Comparison of ENCODE assay signal across 12 cellular contexts in genomic region chr5:156914371-156914737, GRCh38. TPM values are rescaled to one million over a fixed set of nuclear protein-coding genes. Genes with fewer than 3 reads are reported as not detected.
DNase-seq lines count a peak whose midpoint lies in the region; ATAC-seq, FAIRE-seq and TF ChIP-seq lines count a peak whose summit lies in the region.
"Had no signal": no experiment of that assay in that cellular context is flagged by ENCODE, and none has a peak within 500 bp of the region (broad histone marks: within the 10 kb centered on the region; RNA-seq: fewer than 3 reads in every experiment).

No MANE protein-coding gene starts in this region.

- H3K14ac ChIP-seq in neuronal stem cell (ENCODE audit: low read length): no peak overlapping the region

- H3K27me3 ChIP-seq in neuronal stem cell (ENCODE audit: control insufficient read depth in 3 of 3, insufficient read depth in 3 of 3, low read depth in 1 of 3, low read length in 3 of 3): no peaks in the 10 kb centered on the region
- no peaks in the 10 kb centered on the region for H3K27me3 ChIP-seq in mammary epithelial cell (ENCODE audit: insufficient read depth, low read length)

- H3K23ac ChIP-seq in neuronal stem cell (ENCODE audit: low read depth, low read length, poor library complexity): no peak overlapping the region

- H2BK120ac ChIP-seq in neuronal stem cell (ENCODE audit: low read depth, low read length): no peak overlapping the region

- peak overlapping the region; percentile 89 for H3K27ac Mint-ChIP-seq in activated T-cell treated with anti-CD3 and anti-CD28 coated beads, Interleukin-2, amount 50 U/mL, for 24 hours

- in situ Hi-C loops in mammary epithelial cell (cut with MboI; ENCODE audit: low sequenced_read_pairs in 2 of 2): no loop called here

- H3K27ac ChIP-seq in neuronal stem cell (replicated peaks; ENCODE audit: low read length): no peak overlapping the region
- H3K27ac ChIP-seq in mammary epithelial cell (ENCODE audit: insufficient read depth, low read depth, low read length): no peak overlapping the region

- DNase-seq in activated T-cell treated with anti-CD3 and anti-CD28 coated beads, Interleukin-2, amount 50 U/mL, for 24 hours: no peak
- no peak for DNase-seq in activated T-cell treated with anti-CD3 and anti-CD28 coated beads for 4 hours
- DNase-seq in NCI-H526 treated with DMSO at 0.1 percent for 48 hours (lab: John Stamatoyannopoulos, UW): peak; percentile 84
- no peak for DNase-seq in neuronal stem cell (ENCODE audit: low spot score)
- DNase-seq in RCC 7860 (ENCODE audit: low spot score): no peak
- no peak for DNase-seq in mammary epithelial cell
- DNase-seq: left cardiac atrium, Right ventricle myocardium superior had no signal

- H3K27me3 Mint-ChIP-seq in activated T-cell treated with anti-CD3 and anti-CD28 coated beads, Interleukin-2, amount 50 U/mL, for 24 hours: no peaks in the 10 kb centered on the region

- H4K91ac ChIP-seq in neuronal stem cell (ENCODE audit: low read depth, low read length, poor library complexity): no peak overlapping the region

- ATAC-seq in HG02642 (IDR thresholded peaks at IDR 0.05; ENCODE audit: poor library complexity, unreplicated experiment) (peak; percentile 15), HG02840 (IDR thresholded peaks at IDR 0.05; ENCODE audit: low FRiP score, unreplicated experiment) (no peak)

- H3K9me3 ChIP-seq in neuronal stem cell (replicated peaks in 1 of 2; ENCODE audit: control insufficient read depth in 2 of 2, insufficient read depth in 1 of 2, low read depth in 1 of 2, low read length in 2 of 2): no peaks in the 10 kb centered on the region
- peaks cover 6% of the 10 kb centered on the region for H3K9me3 ChIP-seq in mammary epithelial cell (replicated peaks; ENCODE audit: insufficient read depth, low read length)

- CTCF ChIA-PET in mammary epithelial cell (lab: Charles Lee; ENCODE audit: low non-redundant PET): no interaction called here

- H3K4me1 Mint-ChIP-seq in activated T-cell treated with anti-CD3 and anti-CD28 coated beads, Interleukin-2, amount 50 U/mL, for 24 hours (ENCODE audit: low read depth): peaks cover 61% of the 10 kb centered on the region

- H2BK15ac ChIP-seq in neuronal stem cell (ENCODE audit: low read length): no peak overlapping the region

- no peak overlapping the region for H3K4ac ChIP-seq in neuronal stem cell (ENCODE audit: low read length)

- no peaks in the 10 kb centered on the region for H4K20me1 ChIP-seq in mammary epithelial cell (ENCODE audit: insufficient read depth, low read length)

- no peak for TF ChIP-seq CTCF in mammary epithelial cell (conservative IDR thresholded peaks at IDR 0.05 in 1 of 2, IDR thresholded peaks at IDR 0.05 in 1 of 2; ENCODE audit: extremely low read depth in 1 of 2, insufficient read depth in 1 of 2, low read depth in 1 of 2, low read length in 2 of 2)

- H3K9me3 Mint-ChIP-seq in activated T-cell treated with anti-CD3 and anti-CD28 coated beads, Interleukin-2, amount 50 U/mL, for 24 hours: peaks cover 26% of the 10 kb centered on the region

- peaks cover 0 to 8% of the 10 kb centered on the region in 2 donors for H3K4me1 ChIP-seq in neuronal stem cell (ENCODE audit: control insufficient read depth in 2 of 2, insufficient read depth in 1 of 2, low read depth in 1 of 2, low read length in 2 of 2)
- no peaks in the 10 kb centered on the region for H3K4me1 ChIP-seq in mammary epithelial cell (ENCODE audit: insufficient read depth, low read length)

- no peak overlapping the region for H2AK5ac ChIP-seq in neuronal stem cell (ENCODE audit: low read depth, low read length)

- H3K4me2 ChIP-seq in neuronal stem cell (ENCODE audit: insufficient read depth, low read length, poor library complexity, severe bottlenecking) (no peak overlapping the region), mammary epithelial cell (ENCODE audit: insufficient read depth, low read depth, low read length) (no peak overlapping the region)

- no peaks in the 10 kb centered on the region for H3K79me2 ChIP-seq in mammary epithelial cell (ENCODE audit: insufficient read depth, low read length)

- BruUV-seq in mammary epithelial cell (replicated peaks; lab: Mats Ljungman, UMichigan): no TSS peak

- H2BK5ac ChIP-seq in neuronal stem cell (ENCODE audit: low read length): no peak overlapping the region

- dilution Hi-C loops in mammary epithelial cell (cut with HindIII; ENCODE audit: low sequenced_read_pairs): no loop called here

- no peaks in the 10 kb centered on the region for H3K36me3 ChIP-seq in neuronal stem cell (replicated peaks in 1 of 2; ENCODE audit: control insufficient read depth in 2 of 2, insufficient read depth in 2 of 2, low read length in 2 of 2)
- H3K36me3 ChIP-seq in mammary epithelial cell (ENCODE audit: insufficient read depth, low read length): no peaks in the 10 kb centered on the region

- H4K8ac ChIP-seq in neuronal stem cell (ENCODE audit: low read depth, low read length): no peak overlapping the region

- peak overlapping the region; percentile 50 for H3K4me3 Mint-ChIP-seq in activated T-cell treated with anti-CD3 and anti-CD28 coated beads, Interleukin-2, amount 50 U/mL, for 24 hours

- no peak overlapping the region for H3K9ac ChIP-seq in neuronal stem cell (ENCODE audit: low read depth, low read length, poor library complexity)
- no peak overlapping the region for H3K9ac ChIP-seq in mammary epithelial cell (ENCODE audit: insufficient read depth, low read length)

- no peak overlapping the region for H3K4me3 ChIP-seq in neuronal stem cell (ENCODE audit: low read length in 2 of 2)
- H3K4me3 ChIP-seq in mammary epithelial cell (replicated peaks in 1 of 3; ENCODE audit: insufficient read depth in 1 of 3, low read depth in 2 of 3, low read length in 3 of 3): no peak overlapping the region

- intact Hi-C loops in mammary epithelial cell (cut with micrococcal nuclease): no loop called here

- H3K18ac ChIP-seq in neuronal stem cell (ENCODE audit: low read length): no peak overlapping the region

- WGBS in neuronal stem cell (ENCODE audit: extremely low coverage in 2 of 2, insufficient read length in 2 of 2, insufficient replicate concordance in 1 of 2), 2 donors: no CpG with 5 or more reads among the region's 2 CpGs
- WGBS in mammary epithelial cell (ENCODE audit: low coverage, missing lambda C conversion rate): 72% methylated on average over 2 of the region's 2 CpGs

- peaks cover 65% of the 10 kb centered on the region for H3K36me3 Mint-ChIP-seq in activated T-cell treated with anti-CD3 and anti-CD28 coated beads, Interleukin-2, amount 50 U/mL, for 24 hours (ENCODE audit: low read depth)

- H2BK12ac ChIP-seq in neuronal stem cell (ENCODE audit: low read length): no peak overlapping the region

- H3K79me1 ChIP-seq in neuronal stem cell (ENCODE audit: low read depth, low read length): no peaks in the 10 kb centered on the region

- H2AFZ ChIP-seq in neuronal stem cell (ENCODE audit: low read length): peak overlapping the region; percentile 22
- no peak overlapping the region for H2AFZ ChIP-seq in mammary epithelial cell (ENCODE audit: low read depth, low read length)

- no peak for FAIRE-seq in RCC 7860 (lab: Jason Lieb, UNC)
- FAIRE-seq: endothelial cell of umbilical vein had no signal

RNA-seq across cellular contexts. Expression of gene TIMD4, which starts 48.7 kb away (rescaled TPM):
- not detected for polyA plus RNA-seq in neuronal stem cell (2013, experiment 1 of 2)
- polyA plus RNA-seq in neuronal stem cell (2013, experiment 2 of 2): 0.06 TPM
- not detected for total RNA-seq in mammary epithelial cell
- not detected for polyA plus RNA-seq in mammary epithelial cell
- not detected for polyA minus RNA-seq in mammary epithelial cell
- total RNA-seq: endothelial cell of umbilical vein, Right ventricle myocardium superior, temporal lobe had no signal
- polyA plus RNA-seq: endothelial cell of umbilical vein had no signal
